Comparison of ENCODE assay signal across 7 cellular contexts in genomic region chr3:12158387-12159226, GRCh38. TPM values are rescaled to one million over a fixed set of nuclear protein-coding genes. Genes with fewer than 3 reads are reported as not detected.
DNase-seq lines count a peak whose midpoint lies in the region; ATAC-seq, FAIRE-seq and TF ChIP-seq lines count a peak whose summit lies in the region.

Gene TIMP4, minus strand, starts transcription at chr3:12158912. Its CDS starts 72 bp downstream, at chr3:12158840.

- H3K27me3 ChIP-seq in HUES6 (ENCODE audit: control insufficient read depth, insufficient read depth, low read length) (no peaks in the 10 kb centered on the region), brain microvascular endothelial cell (replicated peaks) (no peaks in the 10 kb centered on the region), stomach smooth muscle (ENCODE audit: control insufficient read depth in 1 of 2, insufficient read depth in 2 of 2, low read length in 2 of 2) (peaks cover 6 to 10% of the 10 kb centered on the region in 2 donors)

- in situ Hi-C loops in brain microvascular endothelial cell (cut with HindIII; ENCODE audit: low pct_ligation_motif_present, low sequenced_read_pairs) = no loop called here

- H3K4me1 ChIP-seq in HUES6 (ENCODE audit: control insufficient read depth, insufficient read depth, low read length) (peaks cover 41% of the 10 kb centered on the region), kidney (ENCODE audit: control insufficient read depth in 1 of 2, insufficient read depth in 1 of 2, low read depth in 1 of 2, low read length in 2 of 2) (peaks cover 0 to 4% of the 10 kb centered on the region in 2 donors), stomach smooth muscle (ENCODE audit: control insufficient read depth, insufficient read depth, low read length) (peaks cover 7% of the 10 kb centered on the region)

- TF ChIP-seq CTCF in brain microvascular endothelial cell (IDR thresholded peaks at IDR 0.05; ENCODE audit: low read depth, low read length, missing control alignments) (no peak), kidney (IDR thresholded peaks at IDR 0.05; ENCODE audit: borderline replicate concordance, extremely low read depth, insufficient read depth) (no peak)

- no peak for ATAC-seq in GM21825 (IDR thresholded peaks at IDR 0.05; ENCODE audit: unreplicated experiment)

- peaks cover 27% of the 10 kb centered on the region for H3K36me3 ChIP-seq in HUES6 (ENCODE audit: control insufficient read depth, insufficient read depth, low read length)
- no peaks in the 10 kb centered on the region for H3K36me3 ChIP-seq in brain microvascular endothelial cell (replicated peaks)
- H3K36me3 ChIP-seq in kidney (ENCODE audit: control insufficient read depth in 1 of 2, insufficient read depth in 2 of 2, low read length in 2 of 2) = no peaks in the 10 kb centered on the region
- H3K36me3 ChIP-seq in stomach smooth muscle (ENCODE audit: control insufficient read depth in 2 of 2, insufficient read depth in 2 of 2, low read length in 2 of 2) = no peaks in the 10 kb centered on the region

- DNase-seq in brain microvascular endothelial cell (peak; percentile 51), kidney (peak; percentile 78), NCI-H524 (lab: John Stamatoyannopoulos, UW) (no peak)
- no peak for DNase-seq in stimulated activated naive CD4-positive, alpha-beta T cell (lab: John Stamatoyannopoulos, UW)

- H3K27ac ChIP-seq in HUES6 (ENCODE audit: low read depth, low read length) = peak within 1 kb of the TSS; percentile 85
- peak within 1 kb of the TSS; percentile 1 for H3K27ac ChIP-seq in brain microvascular endothelial cell
- no peak within 1 kb of the TSS for H3K27ac ChIP-seq in kidney (ENCODE audit: low read depth in 2 of 2, low read length in 2 of 2)
- no peak within 1 kb of the TSS for H3K27ac ChIP-seq in stomach smooth muscle (ENCODE audit: low read length)

- H3K9me3 ChIP-seq in HUES6 (ENCODE audit: control insufficient read depth, insufficient read depth, low read depth, low read length) = no peaks in the 10 kb centered on the region
- H3K9me3 ChIP-seq in kidney (ENCODE audit: control insufficient read depth in 1 of 2, low read length in 2 of 2) = no peaks in the 10 kb centered on the region
- H3K9me3 ChIP-seq in stomach smooth muscle (ENCODE audit: control insufficient read depth in 2 of 2, low read length in 2 of 2) = no peaks in the 10 kb centered on the region

- intact Hi-C loops in kidney (cut with DNase I) = no loop called here

- H3K4me3 ChIP-seq in HUES6 (ENCODE audit: low read depth, low read length) = peak within 1 kb of the TSS; percentile 64
- H3K4me3 ChIP-seq in brain microvascular endothelial cell (ENCODE audit: low read depth, low read length) = peak within 1 kb of the TSS; percentile 51
- peak within 1 kb of the TSS; percentile 12 to 44 for H3K4me3 ChIP-seq in kidney (ENCODE audit: low read length in 2 of 2)
- H3K4me3 ChIP-seq in stomach smooth muscle (ENCODE audit: low read length in 2 of 2) = peak within 1 kb of the TSS; percentile 59 to 72

- FAIRE-seq in kidney (lab: Jason Lieb, UNC) = no peak

- H3K9ac ChIP-seq in HUES6 (ENCODE audit: low read length) (peak within 1 kb of the TSS; percentile 75), kidney (ENCODE audit: low read length in 2 of 2) (no peak within 1 kb of the TSS), stomach smooth muscle (ENCODE audit: low read length in 2 of 2) (peak within 1 kb of the TSS; percentile 21 to 34)

RNA-seq across cellular contexts. Expression of gene TIMP4, which starts in this region (rescaled TPM):
- 7.6 TPM for total RNA-seq in kidney
- 2.4 TPM for polyA plus RNA-seq in kidney (ENCODE audit: insufficient read depth, low read depth, low replicate concordance)

Comparison
In these comparisons a context has a peak if more than half of its experiments do, and no peak if none do; other contexts are left out.
1. H3K27ac ChIP-seq: peak in HUES6 (single experiment) and brain microvascular endothelial cell (single experiment); none in kidney (0 of 2) and stomach smooth muscle (single experiment).
2. H3K9ac ChIP-seq: peak in HUES6 (single experiment) and stomach smooth muscle (2 of 2); none in kidney (0 of 2).
3. DNase-seq: peak in brain microvascular endothelial cell (single experiment) and kidney (single experiment); none in NCI-H524 (0 of 2) and stimulated activated naive CD4-positive, alpha-beta T cell (0 of 6).
4. Peak in every context shown above with its lines, with median percentiles within 50 percentile points of each other: H3K4me3 ChIP-seq.